ENCODE assay signal across 9 cellular contexts in genomic region chr4:127788517-127788916, GRCh38. TPM values are rescaled to one million over a fixed set of nuclear protein-coding genes. Genes with fewer than 3 reads are reported as not detected.
DNase-seq lines count a peak whose midpoint lies in the region; ATAC-seq and TF ChIP-seq lines count a peak whose summit lies in the region.
"Had no signal": no experiment of that assay in that cellular context is flagged by ENCODE, and none has a peak within 500 bp of the region (broad histone marks: within the 10 kb centered on the region; RNA-seq: fewer than 3 reads in every experiment).

No MANE protein-coding gene starts in this region.

- no peaks in the 10 kb centered on the region for H3K36me3 Mint-ChIP-seq in CD14-positive monocyte
- H3K36me3 Mint-ChIP-seq in effector memory CD8-positive, alpha-beta T cell (ENCODE audit: insufficient read depth) = no peaks in the 10 kb centered on the region

- no peak overlapping the region for H3K4me3 Mint-ChIP-seq in CD14-positive monocyte
- H3K4me3 Mint-ChIP-seq in effector memory CD8-positive, alpha-beta T cell = no peak overlapping the region

- peaks cover 2% of the 10 kb centered on the region for H3K4me1 Mint-ChIP-seq in CD14-positive monocyte
- peaks cover 0 to under 1% of the 10 kb centered on the region in 2 donors for H3K4me1 Mint-ChIP-seq in effector memory CD8-positive, alpha-beta T cell (ENCODE audit: low read depth in 2 of 2)

- peaks cover 10 to 19% (median 15%) of the 10 kb centered on the region in 3 donors for H3K27me3 Mint-ChIP-seq in CD14-positive monocyte (ENCODE audit: low read depth in 3 of 3)
- peaks cover 22 to 37% of the 10 kb centered on the region in 2 donors for H3K27me3 Mint-ChIP-seq in effector memory CD8-positive, alpha-beta T cell

- DNase-seq in ELR (ENCODE audit: low read depth) = peak; percentile 37
- DNase-seq in NAMALWA (ENCODE audit: low spot score) = peak; percentile 57
- peak; percentile 19 for DNase-seq in glomerular visceral epithelial cell (ENCODE audit: extremely low spot score)
- no peak for DNase-seq in GM20000 (ENCODE audit: low spot score)
- no peak for DNase-seq in CD14-positive monocyte (ENCODE audit: low spot score)
- DNase-seq in effector memory CD8-positive, alpha-beta T cell = no peak

- intact Hi-C loops in CD14-positive monocyte (cut with micrococcal nuclease) = no loop called here

- H3K27ac Mint-ChIP-seq in CD14-positive monocyte = no peak overlapping the region
- H3K27ac Mint-ChIP-seq in effector memory CD8-positive, alpha-beta T cell = no peak overlapping the region

- TF ChIP-seq CTCF in GM20000 (IDR thresholded peaks at IDR 0.05; ENCODE audit: extremely low read depth, missing control alignments) (no peak), CD14-positive monocyte (IDR thresholded peaks at IDR 0.05) (no peak)

- H3K9me3 Mint-ChIP-seq in CD14-positive monocyte = no peaks in the 10 kb centered on the region
- H3K9me3 Mint-ChIP-seq in effector memory CD8-positive, alpha-beta T cell = no peaks in the 10 kb centered on the region

- ATAC-seq in GM21825 (IDR thresholded peaks at IDR 0.05; ENCODE audit: unreplicated experiment) = peak; percentile 51
- no peak for ATAC-seq in HG02884 (IDR thresholded peaks at IDR 0.05; ENCODE audit: unreplicated experiment)
- no peak for ATAC-seq in effector memory CD8-positive, alpha-beta T cell (replicated peaks)

RNA-seq across cellular contexts. Expression of gene HSPA4L, which starts 6.4 kb away (rescaled TPM):
- polyA plus RNA-seq in CD14-positive monocyte = under 1 TPM in 1 of 2 donors, not detected in 1; 0.04 TPM

RNA-seq across cellular contexts. Expression of gene SLC25A31, which starts 58.3 kb away (rescaled TPM):
- not detected for polyA plus RNA-seq in CD14-positive monocyte
- polyA plus RNA-seq: adipose tissue had no signal

Comparison
In these comparisons a context has a peak if more than half of its experiments do, and no peak if none do; other contexts are left out.
1. DNase-seq: peak in ELR (single experiment), NAMALWA (single experiment) and glomerular visceral epithelial cell (single experiment); none in GM20000 (single experiment), CD14-positive monocyte (single experiment) and effector memory CD8-positive, alpha-beta T cell (0 of 3).